Comparison of ENCODE assay signal across 10 cellular contexts in genomic region chr22:46083383-46084350, GRCh38.
DNase-seq lines count a peak whose midpoint lies in the region; ATAC-seq and TF ChIP-seq lines count a peak whose summit lies in the region.
"Had no signal": no experiment of that assay in that cellular context is flagged by ENCODE, and none has a peak within 500 bp of the region (broad histone marks: within the 10 kb centered on the region; RNA-seq: fewer than 3 reads in every experiment).

No MANE protein-coding gene starts in this region.

- H3K36me3 ChIP-seq in MG63 (peaks cover 93% of the 10 kb centered on the region), mesenchymal stem cell (ENCODE audit: control insufficient read depth in 1 of 2, insufficient read depth in 2 of 2, low read depth in 1 of 2, low read length in 2 of 2) (peaks cover 59 to 76% of the 10 kb centered on the region in 2 experiments), tibial artery (peaks cover 0 to 9% (median 0%) of the 10 kb centered on the region in 3 donors)

- H3K4me1 ChIP-seq in mesenchymal stem cell (ENCODE audit: control insufficient read depth, insufficient read depth, low read depth, low read length) = peaks cover 57% of the 10 kb centered on the region
- peaks cover 12 to 90% (median 78%) of the 10 kb centered on the region in 4 donors for H3K4me1 ChIP-seq in tibial artery

- no peak overlapping the region for H2AK5ac ChIP-seq in mesenchymal stem cell (ENCODE audit: low read length, severe bottlenecking)

- no peak overlapping the region for H2BK120ac ChIP-seq in mesenchymal stem cell (ENCODE audit: low read depth, low read length)

- peak overlapping the region; percentile 92 to 100 (median 99) for H3K27ac ChIP-seq in dorsolateral prefrontal cortex
- H3K27ac ChIP-seq in mesenchymal stem cell (ENCODE audit: low read length, poor library complexity, severe bottlenecking) = no peak overlapping the region
- peak overlapping the region; percentile 97 to 99 for H3K27ac ChIP-seq in tibial artery

- no peaks in the 10 kb centered on the region for H3K9me3 ChIP-seq in MG63
- H3K9me3 ChIP-seq in mesenchymal stem cell (ENCODE audit: control insufficient read depth, low read length) = no peaks in the 10 kb centered on the region
- H3K9me3 ChIP-seq in tibial artery = no peaks in the 10 kb centered on the region

- no peak overlapping the region for H2AFZ ChIP-seq in mesenchymal stem cell (ENCODE audit: low read depth, low read length)

- WGBS in mesenchymal stem cell = 93% methylated on average over 24 of the region's 24 CpGs

- H3K4me3 ChIP-seq in MG63 (peak overlapping the region; percentile 78), dorsolateral prefrontal cortex (peak overlapping the region in 58 of 59 donors; percentile 0 to 98 (median 92)), mesenchymal stem cell (ENCODE audit: insufficient read depth in 1 of 2, low read depth in 1 of 2, low read length in 2 of 2) (peak overlapping the region in 1 of 2 experiments; percentile 92), tibial artery (peak overlapping the region; percentile 40 to 90)

- H3K79me1 ChIP-seq in mesenchymal stem cell (replicated peaks; ENCODE audit: low read length, poor library complexity, severe bottlenecking) = no peaks in the 10 kb centered on the region

- H2BK5ac ChIP-seq in mesenchymal stem cell (ENCODE audit: low read depth, low read length, poor library complexity, severe bottlenecking) = no peak overlapping the region

- no peak overlapping the region for H3K18ac ChIP-seq in mesenchymal stem cell (ENCODE audit: low read depth in 1 of 2, low read length in 2 of 2)

- H4K8ac ChIP-seq in mesenchymal stem cell (ENCODE audit: low read length) = no peak overlapping the region

- no peak overlapping the region for H3K4ac ChIP-seq in mesenchymal stem cell (ENCODE audit: low read depth in 1 of 2, low read length in 2 of 2)

- H2BK12ac ChIP-seq in mesenchymal stem cell (ENCODE audit: low read length in 2 of 2) = no peak overlapping the region

- no peak overlapping the region for H4K91ac ChIP-seq in mesenchymal stem cell (ENCODE audit: low read length)

- intact Hi-C loops in dorsolateral prefrontal cortex (cut with DNase I) = no loop called here
- intact Hi-C loops in tibial artery (cut with DNase I; ENCODE audit: low total_unique reads) = no loop called here

- H2BK15ac ChIP-seq in mesenchymal stem cell (ENCODE audit: low read depth, poor library complexity, severe bottlenecking) = no peak overlapping the region

- H3K27me3 ChIP-seq in MG63 = no peaks in the 10 kb centered on the region
- H3K27me3 ChIP-seq in dorsolateral prefrontal cortex = no peaks in the 10 kb centered on the region
- H3K27me3 ChIP-seq in mesenchymal stem cell (ENCODE audit: control insufficient read depth in 1 of 2, insufficient read depth in 1 of 2, low read length in 2 of 2) = no peaks in the 10 kb centered on the region
- no peaks in the 10 kb centered on the region for H3K27me3 ChIP-seq in tibial artery

- DNase-seq in MG63 = no peak
- peak in 7 of 10 donors; percentile 7 to 44 (median 34) for DNase-seq in dorsolateral prefrontal cortex
- DNase-seq in mesenchymal stem cell = no peak
- peak; percentile 18 to 67 for DNase-seq in tibial artery
- DNase-seq: Karpas-422; mesendoderm; stimulated activated CD4-positive, alpha-beta T cell treated with anti-CD3 and anti-CD28 coated beads, Interleukin-4, amount 100 ng/mL, for 24 hours had no signal

- no peak overlapping the region for H3K23ac ChIP-seq in mesenchymal stem cell (ENCODE audit: low read length in 2 of 2)

- peak overlapping the region; percentile 97 for H3K9ac ChIP-seq in mesenchymal stem cell (ENCODE audit: low read length)

- H3K4me2 ChIP-seq in mesenchymal stem cell (ENCODE audit: low read length, poor library complexity, severe bottlenecking) = no peak overlapping the region

- ATAC-seq in HG03095 (IDR thresholded peaks at IDR 0.05; ENCODE audit: unreplicated experiment) (no peak), HG03565 (IDR thresholded peaks at IDR 0.05; ENCODE audit: unreplicated experiment) (no peak), GM21515 (IDR thresholded peaks at IDR 0.05; ENCODE audit: unreplicated experiment) (no peak)

- no peak overlapping the region for H3K14ac ChIP-seq in mesenchymal stem cell (ENCODE audit: low read length in 2 of 2)

- TF ChIP-seq CTCF in dorsolateral prefrontal cortex (IDR thresholded peaks at IDR 0.05 in 54 of 56, conservative IDR thresholded peaks at IDR 0.05 in 2 of 56; ENCODE audit: low read depth in 1 of 56, partially characterized antibody in 56 of 56) (no peak), tibial artery (IDR thresholded peaks at IDR 0.05) (no peak)

Comparison
In these comparisons a context has a peak if more than half of its experiments do, and no peak if none do; other contexts are left out.
1. DNase-seq: peak in dorsolateral prefrontal cortex (7 of 10) and tibial artery (2 of 2); none in MG63 (single experiment) and mesenchymal stem cell (single experiment).